11 cellular contexts compared by ENCODE assay signal in genomic region chr16:70391881-70392481, GRCh38. TPM values are rescaled to one million over a fixed set of nuclear protein-coding genes. Genes with fewer than 3 reads are reported as not detected.
DNase-seq lines count a peak whose midpoint lies in the region; ATAC-seq and TF ChIP-seq lines count a peak whose summit lies in the region.
"Had no signal": no experiment of that assay in that cellular context is flagged by ENCODE, and none has a peak within 500 bp of the region (broad histone marks: within the 10 kb centered on the region; RNA-seq: fewer than 3 reads in every experiment).

No MANE protein-coding gene starts in this region.

- DNase-seq in adipocyte (ENCODE audit: low read depth) = peak; percentile 64
- DNase-seq in foreskin keratinocyte = peak in 1 of 2 donors; percentile 33
- peak; percentile 82 for DNase-seq in testis
- no peak for DNase-seq in GM19238 (ENCODE audit: insufficient read length, low spot score)
- no peak for DNase-seq in stomach
- DNase-seq in effector CD4-positive, alpha-beta T cell = no peak
- DNase-seq: activated naive CD4-positive, alpha-beta T cell; erythroblast; MV-4-11 had no signal

- no peak for TF ChIP-seq POLR2A in testis (IDR thresholded peaks at IDR 0.05)
- no peak for TF ChIP-seq POLR2A in stomach (IDR thresholded peaks at IDR 0.05)

- intact Hi-C loops in testis (cut with DNase I; ENCODE audit: low total_unique reads) (no loop called here), stomach (cut with DNase I; ENCODE audit: low total_unique reads) (loop anchor here (5.0 kb wide), 1 partner anchor 75 kb away; no protein-coding TSS in a partner anchor)

- WGBS in testis, 2 donors = 56 to 60% methylated on average over 7 of the region's 7 CpGs
- WGBS in stomach, 5 donors = 77 to 86% (median 85%) methylated on average over 7 of the region's 7 CpGs

- H3K4me3 ChIP-seq in HEK293 (ENCODE audit: low read depth, low read length) (no peak overlapping the region), adipocyte (ENCODE audit: low read length) (no peak overlapping the region), testis (no peak overlapping the region), stomach (no peak overlapping the region)
- H3K4me3 ChIP-seq: thoracic aorta had no signal

- no peak for TF ChIP-seq CTCF in HEK293 (tag by site-specific recombination; IDR thresholded peaks at IDR 0.05)
- TF ChIP-seq CTCF in foreskin keratinocyte (conservative IDR thresholded peaks at IDR 0.05) = no peak
- no peak for TF ChIP-seq CTCF in testis (IDR thresholded peaks at IDR 0.05)
- no peak for TF ChIP-seq CTCF in stomach (IDR thresholded peaks at IDR 0.05)

- H3K36me3 ChIP-seq in HEK293 (ENCODE audit: control insufficient read depth in 2 of 2, insufficient read depth in 1 of 2, low read length in 2 of 2) (peaks cover 0 to 55% of the 10 kb centered on the region in 2 experiments; a peak in 2 of 3 replicates), adipocyte (ENCODE audit: control insufficient read depth, insufficient read depth, low read length, severe bottlenecking) (peaks cover 7% of the 10 kb centered on the region), testis (ENCODE audit: low read depth, missing control alignments) (no peaks in the 10 kb centered on the region), stomach (peaks cover 0 to 43% (median 32%) of the 10 kb centered on the region in 4 donors)

- H3K9me3 ChIP-seq in HEK293 (ENCODE audit: control insufficient read depth, insufficient read depth, low read depth, low read length) (no peaks in the 10 kb centered on the region), adipocyte (ENCODE audit: control insufficient read depth, low read length) (no peaks in the 10 kb centered on the region), testis (no peaks in the 10 kb centered on the region), stomach (no peaks in the 10 kb centered on the region)
- H3K9me3 ChIP-seq: thoracic aorta had no signal

- POLR2A ChIA-PET in HEK293 (lab: Yijun Ruan, JAX) = interaction anchor here (1.4 kb wide), 1 partner anchor 11 kb away, joined by 7 read pairs; no protein-coding TSS in a partner anchor

- H3K27ac ChIP-seq in HEK293 (ENCODE audit: extremely low read depth, low read depth, low read length) = no peak overlapping the region
- H3K27ac ChIP-seq in foreskin keratinocyte = no peak overlapping the region
- H3K27ac ChIP-seq in testis = no peak overlapping the region
- no peak overlapping the region for H3K27ac ChIP-seq in stomach
- H3K27ac ChIP-seq: thoracic aorta had no signal

- peak; percentile 64 for ATAC-seq in foreskin keratinocyte

- no peaks in the 10 kb centered on the region for H3K27me3 ChIP-seq in adipocyte (replicated peaks; ENCODE audit: control insufficient read depth, insufficient read depth, low read length)
- H3K27me3 ChIP-seq in foreskin keratinocyte = no peaks in the 10 kb centered on the region
- no peaks in the 10 kb centered on the region for H3K27me3 ChIP-seq in testis
- no peaks in the 10 kb centered on the region for H3K27me3 ChIP-seq in stomach

- no peak overlapping the region for H3K9ac ChIP-seq in adipocyte (ENCODE audit: low read length)

- CTCF ChIA-PET in HEK293 (lab: Yijun Ruan, JAX) = interaction anchor here (0.5 to 1.2 kb wide), 3 partner anchors 46 to 259 kb away, joined by 3 to 5 read pairs (median 4); no protein-coding TSS in a partner anchor

- TF ChIP-seq EP300 in stomach (IDR thresholded peaks at IDR 0.05) = no peak

- H3K4me1 ChIP-seq in HEK293 (ENCODE audit: control insufficient read depth, insufficient read depth, low read length) (no peaks in the 10 kb centered on the region), adipocyte (ENCODE audit: control insufficient read depth, insufficient read depth, low read length) (peaks cover 9% of the 10 kb centered on the region), foreskin keratinocyte (peaks cover 15% of the 10 kb centered on the region), testis (peaks cover 8% of the 10 kb centered on the region), stomach (peaks cover 0 to 6% (median 0%) of the 10 kb centered on the region in 4 donors)

TF ChIP-seq in HEK293, 187 proteins besides CTCF, POLR2A, EP300 and RAD21:
- TF ChIP-seq SCRT2 (tag by site-specific recombination; IDR thresholded peaks at IDR 0.05) (no peak), ZNF449 (tag by site-specific recombination; IDR thresholded peaks at IDR 0.05) (peak; percentile 94)

RNA-seq across cellular contexts. Expression of gene DDX19A, which starts 45.3 kb away (rescaled TPM):
- 37.4 and 41.0 TPM in 2 replicates for total RNA-seq in foreskin keratinocyte
- polyA plus RNA-seq in foreskin keratinocyte = 21.0 and 25.2 TPM in 2 replicates
- total RNA-seq in testis = 10 to 100 TPM; 41.3 to 43.5 TPM
- 26.5 TPM for polyA plus RNA-seq in testis (ENCODE audit: insufficient read depth, low read depth, low replicate concordance)
- total RNA-seq in stomach = 100 to 1,000 TPM in 1 of 5 donors, 10 to 100 TPM in 4; 14.8 to 130 (median 38.5) TPM
- 10 to 100 TPM; 16.1 to 21.1 (median 16.5) TPM for polyA plus RNA-seq in stomach

RNA-seq across cellular contexts. Expression of gene ST3GAL2, which starts 46.9 kb away (rescaled TPM):
- total RNA-seq in foreskin keratinocyte (12.3 and 12.5 TPM in 2 replicates), testis (10 to 100 TPM; 32.5 to 46.2 TPM), stomach (10 to 100 TPM in 4 of 5 donors, 1 to 10 TPM in 1; 7.7 to 51.3 (median 17.4) TPM)
- polyA plus RNA-seq in foreskin keratinocyte (6.7 and 6.9 TPM in 2 replicates), testis (ENCODE audit: insufficient read depth, low read depth, low replicate concordance) (20.2 TPM), stomach (1 to 10 TPM; 2.6 to 5.9 (median 3.2) TPM)

Comparison
In these comparisons a context has a peak if more than half of its experiments do, and no peak if none do; other contexts are left out.
1. DNase-seq: peak in adipocyte (single experiment) and testis (single experiment); none in GM19238 (single experiment), stomach (single experiment) and effector CD4-positive, alpha-beta T cell (single experiment).